9 cellular contexts compared by ENCODE assay signal in genomic region chr17:57407287-57408063, GRCh38.
DNase-seq lines count a peak whose midpoint lies in the region; ATAC-seq and TF ChIP-seq lines count a peak whose summit lies in the region.
"Had no signal": no experiment of that assay in that cellular context is flagged by ENCODE, and none has a peak within 500 bp of the region (broad histone marks: within the 10 kb centered on the region; RNA-seq: fewer than 3 reads in every experiment).

No MANE protein-coding gene starts in this region.

- no peak overlapping the region for H2AFZ ChIP-seq in neuron (ENCODE audit: low read depth, low read length)

- no peaks in the 10 kb centered on the region for H3K9me3 ChIP-seq in neuron (ENCODE audit: low read length)
- no peaks in the 10 kb centered on the region for H3K9me3 ChIP-seq in spleen
- H3K9me3 ChIP-seq: thoracic aorta had no signal

- H3K27ac ChIP-seq in spleen: peak overlapping the region in 4 of 8 donors; percentile 2 to 57 (median 39)

- no peak for TF ChIP-seq POLR2A in spleen (IDR thresholded peaks at IDR 0.05)

- 60 to 72% (median 62%) methylated on average over 9 of the region's 9 CpGs for WGBS in spleen, 5 donors

- peaks cover 11% of the 10 kb centered on the region for H3K36me3 ChIP-seq in neuron (ENCODE audit: insufficient read depth, low read length)
- peaks cover 0 to 37% (median 3%) of the 10 kb centered on the region in 6 donors for H3K36me3 ChIP-seq in spleen
- H3K36me3 ChIP-seq: thoracic aorta had no signal

- no peaks in the 10 kb centered on the region for H3K27me3 ChIP-seq in neuron (ENCODE audit: insufficient read depth, low read length)
- H3K27me3 ChIP-seq in spleen (replicated peaks in 1 of 7): no peaks in the 10 kb centered on the region

- ATAC-seq in HG02981 (IDR thresholded peaks at IDR 0.05; ENCODE audit: unreplicated experiment): no peak

- H3K4me3 ChIP-seq in neuron (ENCODE audit: low read length) (peak overlapping the region; percentile 5), spleen (no peak overlapping the region)
- H3K4me3 ChIP-seq: thoracic aorta had no signal

- H3K4me1 ChIP-seq in neuron (ENCODE audit: insufficient read depth, low read length) (peaks cover 68% of the 10 kb centered on the region), spleen (peaks cover 6 to 33% (median 18%) of the 10 kb centered on the region in 6 donors)

- DNase-seq in DMS153 (lab: John Stamatoyannopoulos, UW) (peak; percentile 85), NCI-H146 (lab: John Stamatoyannopoulos, UW) (peak; percentile 86), astrocyte of the hippocampus (ENCODE audit: low read depth, low spot score) (peak; percentile 63), hypothalamus (lab: John Stamatoyannopoulos, UW) (no peak), spleen (no peak), superior temporal gyrus (ENCODE audit: extremely low spot score) (no peak)

- intact Hi-C loops in spleen (cut with DNase I; ENCODE audit: low total_unique reads): no loop called here

- TF ChIP-seq CTCF in spleen (IDR thresholded peaks at IDR 0.05 in 8 of 11, conservative IDR thresholded peaks at IDR 0.05 in 3 of 11): no peak

Comparison
In these comparisons a context has a peak if more than half of its experiments do, and no peak if none do; other contexts are left out.
1. DNase-seq: peak in DMS153 (single experiment), NCI-H146 (single experiment) and astrocyte of the hippocampus (single experiment); none in hypothalamus (0 of 51), spleen (single experiment) and superior temporal gyrus (single experiment).